In genomic region chr5:95921501-95921900, GRCh38 we compare ENCODE assay signal across 32 cellular contexts. TPM values are rescaled to one million over a fixed set of nuclear protein-coding genes. Genes with fewer than 3 reads are reported as not detected.
DNase-seq lines count a peak whose midpoint lies in the region; ATAC-seq, FAIRE-seq and TF ChIP-seq lines count a peak whose summit lies in the region.
"Had no signal": no experiment of that assay in that cellular context is flagged by ENCODE, and none has a peak within 500 bp of the region (broad histone marks: within the 10 kb centered on the region; RNA-seq: fewer than 3 reads in every experiment).

No MANE protein-coding gene starts in this region.

- H3K4me1 ChIP-seq in HepG2 (ENCODE audit: insufficient read depth, low read length) (peaks cover 100% of the 10 kb centered on the region), right lobe of liver (peaks cover 0 to 78% (median 33%) of the 10 kb centered on the region in 4 donors), esophagus (ENCODE audit: control insufficient read depth in 2 of 2, insufficient read depth in 2 of 2, low read length in 1 of 2) (peaks cover 2 to 5% of the 10 kb centered on the region in 2 donors), neutrophil (ENCODE audit: control insufficient read depth in 1 of 2, insufficient read depth in 1 of 2, low read depth in 1 of 2, low read length in 1 of 2) (peaks cover 96 to 100% of the 10 kb centered on the region in 2 experiments)
- H3K4me1 ChIP-seq: BE2C, SJCRH30 had no signal

- no peaks in the 10 kb centered on the region for H3K27me3 Mint-ChIP-seq in stimulated activated memory B cell treated with anti-CD40 and anti-IgM and Interleukin-4, amounts not matched to agents 10 μg/mL and 1 μg/mL and 100 μg/mL, for 72 hours
- H3K27me3 Mint-ChIP-seq: CD8-positive, alpha-beta memory T cell had no signal

- intact Hi-C loops in HepG2 (cut with micrococcal nuclease; ENCODE audit: unreplicated experiment): no loop called here
- intact Hi-C loops in right lobe of liver (cut with DNase I): no loop called here

- TF ChIP-seq EP300 in HepG2 (IDR thresholded peaks at IDR 0.05; ENCODE audit: low read depth in 2 of 2, low read length in 2 of 2): no peak
- TF ChIP-seq EP300 in HepG2 (CRISPR knock-in tag; IDR thresholded peaks at IDR 0.05; ENCODE audit: borderline replicate concordance): no peak

- H3K36me3 Mint-ChIP-seq in stimulated activated memory B cell treated with anti-CD40 and anti-IgM and Interleukin-4, amounts not matched to agents 10 μg/mL and 1 μg/mL and 100 μg/mL, for 72 hours: peaks cover 13% of the 10 kb centered on the region

- H3K9ac ChIP-seq in HepG2 (ENCODE audit: insufficient read depth, low read depth, low read length): no peak overlapping the region

- H3K9me3 ChIP-seq in HepG2 (ENCODE audit: low read length) (no peaks in the 10 kb centered on the region), right lobe of liver (no peaks in the 10 kb centered on the region), esophagus (ENCODE audit: control insufficient read depth in 2 of 2, insufficient read depth in 1 of 2, low read depth in 1 of 2, low read length in 1 of 2) (no peaks in the 10 kb centered on the region), neutrophil (no peaks in the 10 kb centered on the region)
- H3K9me3 ChIP-seq: BE2C, SJCRH30 had no signal

- no peak for FAIRE-seq in HepG2 (lab: Jason Lieb, UNC)
- FAIRE-seq: GM12878, H1, K562 had no signal

- no peaks in the 10 kb centered on the region for H3K9me3 Mint-ChIP-seq in stimulated activated memory B cell treated with anti-CD40 and anti-IgM and Interleukin-4, amounts not matched to agents 10 μg/mL and 1 μg/mL and 100 μg/mL, for 72 hours
- H3K9me3 Mint-ChIP-seq: CD14-positive monocyte; CD8-positive, alpha-beta memory T cell had no signal

- POLR2A ChIA-PET in HepG2 (lab: Yijun Ruan, JAX): no interaction called here

- H3K4me3 ChIP-seq in HepG2 (replicated peaks in 1 of 3; ENCODE audit: insufficient read depth in 1 of 3, low read depth in 2 of 3, low read length in 3 of 3): no peak overlapping the region
- no peak overlapping the region for H3K4me3 ChIP-seq in right lobe of liver
- H3K4me3 ChIP-seq in esophagus (ENCODE audit: low read depth in 1 of 2, low read length in 2 of 2): no peak overlapping the region
- H3K4me3 ChIP-seq in neutrophil (ENCODE audit: low read depth in 1 of 2, low read length in 1 of 2): no peak overlapping the region
- H3K4me3 ChIP-seq: GM12878, K562, SJCRH30 had no signal

- H3K27ac Mint-ChIP-seq in stimulated activated memory B cell treated with anti-CD40 and anti-IgM and Interleukin-4, amounts not matched to agents 10 μg/mL and 1 μg/mL and 100 μg/mL, for 72 hours: no peak overlapping the region
- H3K27ac Mint-ChIP-seq: CD8-positive, alpha-beta memory T cell had no signal

- TF ChIP-seq RAD21 in HepG2 (CRISPR knock-in tag; IDR thresholded peaks at IDR 0.05): no peak

- no TSS peak for BruUV-seq in HepG2 (replicated peaks; lab: Mats Ljungman, UMichigan)

- TF ChIP-seq CTCF in HepG2 (CRISPR knock-in tag; IDR thresholded peaks at IDR 0.05): no peak
- TF ChIP-seq CTCF in right lobe of liver (IDR thresholded peaks at IDR 0.05): no peak
- no peak for TF ChIP-seq CTCF in neutrophil (IDR thresholded peaks at IDR 0.05)

- ATAC-seq in HepG2 (no peak), right lobe of liver (no peak)
- ATAC-seq in stimulated activated memory B cell treated with anti-CD40 and anti-IgM and Interleukin-4, amounts not matched to agents 10 μg/mL and 1 μg/mL and 100 μg/mL, for 72 hours: no peak
- ATAC-seq: GM12878, K562, PC-3, Right ventricle myocardium inferior had no signal

- peaks cover 98% of the 10 kb centered on the region for H3K79me2 ChIP-seq in HepG2 (ENCODE audit: insufficient read depth, low read length)

- H3K36me3 ChIP-seq in HepG2 (replicated peaks in 1 of 2; ENCODE audit: control insufficient read depth in 1 of 2, insufficient read depth in 2 of 2, low read length in 2 of 2) (peaks cover 9 to 31% of the 10 kb centered on the region in 2 experiments), right lobe of liver (no peaks in the 10 kb centered on the region), esophagus (ENCODE audit: control insufficient read depth in 2 of 2, insufficient read depth in 2 of 2, low read length in 1 of 2) (peaks cover 2 to 3% of the 10 kb centered on the region in 2 donors), neutrophil (no peaks in the 10 kb centered on the region)
- H3K36me3 ChIP-seq: BE2C, SJCRH30 had no signal

- H3K4me2 ChIP-seq in HepG2 (ENCODE audit: low read depth, low read length): no peak overlapping the region

- H4K20me1 ChIP-seq in HepG2 (ENCODE audit: insufficient read depth, low read length): peaks cover 97% of the 10 kb centered on the region

- H3K4me1 Mint-ChIP-seq in stimulated activated memory B cell treated with anti-CD40 and anti-IgM and Interleukin-4, amounts not matched to agents 10 μg/mL and 1 μg/mL and 100 μg/mL, for 72 hours: peaks cover 27% of the 10 kb centered on the region

- TF ChIP-seq POLR2A in HepG2 (IDR thresholded peaks at IDR 0.05; ENCODE audit: insufficient read depth in 1 of 2, low read depth in 2 of 2, low read length in 2 of 2) (no peak), right lobe of liver (IDR thresholded peaks at IDR 0.05) (no peak)

- CTCF ChIA-PET in HepG2 (lab: Yijun Ruan, JAX; ENCODE audit: low intra/inter-chr PET ratio, low total read pairs): no interaction called here

- no peak overlapping the region for H3K27ac ChIP-seq in HepG2 (ENCODE audit: extremely low read length, insufficient read depth, low read length)
- H3K27ac ChIP-seq in right lobe of liver: no peak overlapping the region
- H3K27ac ChIP-seq in esophagus (ENCODE audit: low read depth in 2 of 2, low read length in 1 of 2): peak overlapping the region; percentile 30 to 59
- H3K27ac ChIP-seq in neutrophil: peak overlapping the region; percentile 16
- H3K27ac ChIP-seq: SJCRH30 had no signal

- DNase-seq in HepG2 (ENCODE audit: low spot score) (no peak), right lobe of liver (no peak), NCI-H748 (lab: John Stamatoyannopoulos, UW; ENCODE audit: unreplicated experiment) (no peak)
- DNase-seq in activated CD4-positive, alpha-beta T cell treated with anti-CD3 and anti-CD28 coated beads for 4 hours: no peak
- DNase-seq: 8988T; ACHN; BE2C; CD8-positive, alpha-beta memory T cell; DMS 273 treated with DMSO at 0.1 percent for 48 hours; DMS79; EL; GDM1; HCEC 1CT; Kasumi-1; NCI-H1092 treated with DMSO at 0.1 percent for 48 hours; NCI-H1436; NCI-H187 treated with DMSO at 0.1 percent for 48 hours; NCI-H2171 treated with DMSO at 0.1 percent for 48 hours; NCI-H345; NCI-H510A treated with DMSO at 0.1 percent for 48 hours; NCI-H774; NK-92 treated with Interleukin-12 subunit alpha and Interleukin-12 subunit beta, amount 100 ng/mL, for 24 hours; PC-3; SJCRH30 had no signal

- in situ Hi-C loops in HepG2 (cut with HindIII; ENCODE audit: extremely low pct_ligation_motif_present, low pct_unique_long_range_greater_than_20kb): no loop called here

- H2AFZ ChIP-seq in HepG2 (ENCODE audit: low read length): no peak overlapping the region

- H3K4me3 Mint-ChIP-seq in stimulated activated memory B cell treated with anti-CD40 and anti-IgM and Interleukin-4, amounts not matched to agents 10 μg/mL and 1 μg/mL and 100 μg/mL, for 72 hours: no peak overlapping the region
- H3K4me3 Mint-ChIP-seq: CD14-positive monocyte; CD8-positive, alpha-beta memory T cell had no signal

- WGBS in HepG2 (ENCODE audit: low lambda C conversion rate): 99% methylated on average over 3 of the region's 3 CpGs
- WGBS in right lobe of liver (ENCODE audit: insufficient coverage, low coverage, low lambda C conversion rate, missing lambda C conversion rate): 92% methylated on average over 3 of the region's 3 CpGs
- 56 to 69% methylated on average over 3 of the region's 3 CpGs for WGBS in esophagus, 2 donors

- no peaks in the 10 kb centered on the region for H3K27me3 ChIP-seq in HepG2 (ENCODE audit: control insufficient read depth in 1 of 2, insufficient read depth in 2 of 2, low read length in 2 of 2)
- no peaks in the 10 kb centered on the region for H3K27me3 ChIP-seq in right lobe of liver
- H3K27me3 ChIP-seq in esophagus (ENCODE audit: control insufficient read depth in 1 of 2, insufficient read depth in 2 of 2, low read length in 2 of 2): no peaks in the 10 kb centered on the region
- no peaks in the 10 kb centered on the region for H3K27me3 ChIP-seq in neutrophil
- H3K27me3 ChIP-seq: BE2C, SJCRH30 had no signal

TF ChIP-seq in HepG2, 621 proteins besides CTCF, POLR2A, EP300 and RAD21:
- TF ChIP-seq RBM22 (optimal IDR thresholded peaks at IDR 0.05; ENCODE audit: low read length): peak; percentile 98
- no peak for TF ChIP-seq MAZ (IDR thresholded peaks at IDR 0.05; ENCODE audit: borderline replicate concordance, low read depth, low read length)
- no peak for TF ChIP-seq MAZ (CRISPR knock-in tag; IDR thresholded peaks at IDR 0.05; ENCODE audit: low read depth)

RNA-seq across cellular contexts. Expression of gene ELL2, which starts 40.1 kb away (rescaled TPM):
- total RNA-seq in HepG2 (2016; rRNA removed; fragmentation: Illumina TruSeq; extraction: Trizol): 64.5 and 78.9 TPM in 2 replicates
- total RNA-seq in HepG2 (2016; cell fraction: cytosol; rRNA removed; fragmentation: Illumina TruSeq; extraction: Trizol; ENCODE audit: low read depth): 19.2 and 20.4 TPM in 2 replicates
- total RNA-seq in HepG2 (2016; cell fraction: insoluble cytoplasmic fraction; rRNA removed; fragmentation: Illumina TruSeq; extraction: Trizol): 69.3 and 74.8 TPM in 2 replicates
- 73.2 and 75.4 TPM in 2 replicates for total RNA-seq in HepG2 (2016; cell fraction: membrane; rRNA removed; fragmentation: Illumina TruSeq; extraction: Trizol)
- total RNA-seq in HepG2 (2016; cell fraction: nucleus; rRNA removed; fragmentation: Illumina TruSeq; extraction: Trizol): 121 and 123 TPM in 2 replicates
- 75.7 and 97.1 TPM in 2 replicates for polyA plus RNA-seq in HepG2 (2011; rRNA removed)
- polyA plus RNA-seq in HepG2 (2011; cell fraction: cytosol; rRNA removed): 40.8 and 54.3 TPM in 2 replicates
- polyA plus RNA-seq in HepG2 (2011; cell fraction: nucleus; rRNA removed): 68.9 and 74.9 TPM in 2 replicates
- 87.7 and 101 TPM in 2 replicates for polyA plus RNA-seq in HepG2 (2012)
- polyA plus RNA-seq in HepG2 (2016; cell fraction: cytosol; fragmentation: Illumina TruSeq; extraction: Trizol; ENCODE audit: low read depth): 13.4 and 15.1 TPM in 2 replicates
- 81.1 and 83.2 TPM in 2 replicates for polyA plus RNA-seq in HepG2 (2016; cell fraction: insoluble cytoplasmic fraction; fragmentation: Illumina TruSeq; extraction: Trizol; ENCODE audit: low read depth)
- 49.0 and 50.1 TPM in 2 replicates for polyA plus RNA-seq in HepG2 (2016; cell fraction: membrane; fragmentation: Illumina TruSeq; extraction: Trizol; ENCODE audit: low read depth)
- 115 and 124 TPM in 2 replicates for polyA plus RNA-seq in HepG2 (2016; cell fraction: nucleus; fragmentation: Illumina TruSeq; extraction: Trizol; ENCODE audit: insufficient read depth, low read depth)
- polyA minus RNA-seq in HepG2 (2011; rRNA and poly(A)+ RNA removed; ENCODE audit: low replicate concordance): 37.6 and 93.4 TPM in 2 replicates
- 82.9 and 96.7 TPM in 2 replicates for polyA minus RNA-seq in HepG2 (2011; cell fraction: cytosol; rRNA and poly(A)+ RNA removed)
- 685 and 799 TPM in 2 replicates for polyA minus RNA-seq in HepG2 (2011; cell fraction: nucleus; rRNA and poly(A)+ RNA removed)
- 10 to 100 TPM; 74.3 to 96.4 (median 84.5) TPM for total RNA-seq in right lobe of liver
- polyA plus RNA-seq in esophagus: 10 to 100 TPM; 29.1 to 39.6 TPM

Comparison
In these comparisons a context has a peak if more than half of its experiments do, and no peak if none do; other contexts are left out.
1. H3K27ac ChIP-seq: peak in esophagus (2 of 2) and neutrophil (single experiment); none in HepG2 (single experiment) and right lobe of liver (0 of 3).